Comparison of ENCODE assay signal across 1 cellular context in the genomic region with DNA sequence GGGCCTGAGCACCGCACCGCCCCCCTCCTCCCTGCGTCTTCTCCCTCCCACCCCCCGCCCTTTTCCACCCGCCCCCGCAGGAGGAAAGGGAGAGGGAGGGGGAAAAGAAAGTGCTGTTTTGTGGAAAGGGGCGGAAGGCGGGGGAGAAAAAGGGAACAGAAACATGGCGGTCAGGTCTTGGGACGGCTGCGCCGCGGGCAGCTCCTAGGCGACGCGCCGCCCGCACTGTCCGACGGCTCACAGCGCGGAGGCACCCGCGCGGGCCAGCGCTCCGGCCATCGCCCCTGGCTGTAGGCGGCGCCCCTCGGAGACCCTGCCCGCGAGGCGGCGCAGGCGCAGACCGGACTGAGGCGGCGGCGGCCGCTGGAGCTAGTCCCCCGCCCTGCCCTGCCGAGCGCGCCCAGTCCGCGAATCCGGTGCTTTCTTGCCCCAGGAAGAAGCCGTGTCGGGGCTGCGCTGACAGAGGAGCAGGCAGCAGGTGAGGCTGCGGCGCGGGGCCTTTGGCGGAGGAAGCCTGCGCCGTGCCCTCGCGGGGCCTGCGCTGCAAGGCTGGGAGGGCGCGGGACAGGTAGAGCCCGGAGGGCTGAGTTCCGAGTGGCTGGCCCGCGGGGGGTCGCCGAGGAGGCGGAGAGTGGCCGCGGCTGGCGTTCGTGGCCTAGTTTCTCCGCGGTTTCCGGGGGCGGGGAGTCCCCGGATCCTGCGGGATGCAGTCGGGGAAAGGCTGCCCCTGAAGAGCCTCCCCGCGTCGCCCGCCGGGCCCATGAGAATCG.
TF ChIP-seq lines count a peak whose summit lies in the region.

A gene (plus strand): TSS at position 338 of the 770 bp plus-strand sequence. CDS start 45,482 bp downstream, outside the sequence.

TF ChIP-seq in HepG2, 621 proteins besides CTCF, POLR2A, EP300 and RAD21 (continued from another document and continues in another):
- TF ChIP-seq ZNF629 (CRISPR knock-in tag; conservative IDR thresholded peaks at IDR 0.05), result peak; percentile 32; the same call in 1 of the 2 replicates
- no peak for TF ChIP-seq ZKSCAN8 (CRISPR knock-in tag; IDR thresholded peaks at IDR 0.05; ENCODE audit: borderline replicate concordance)
- no peak; the same call in 1 of the 2 replicates for TF ChIP-seq REPIN1 (CRISPR knock-in tag; IDR thresholded peaks at IDR 0.05; ENCODE audit: borderline replicate concordance, low read depth)
- 0 out of 2 replicates have a peak, but pooled peaks have one; percentile 66 for TF ChIP-seq MED13 (CRISPR knock-in tag; IDR thresholded peaks at IDR 0.05)
- TF ChIP-seq, protein P1, sequence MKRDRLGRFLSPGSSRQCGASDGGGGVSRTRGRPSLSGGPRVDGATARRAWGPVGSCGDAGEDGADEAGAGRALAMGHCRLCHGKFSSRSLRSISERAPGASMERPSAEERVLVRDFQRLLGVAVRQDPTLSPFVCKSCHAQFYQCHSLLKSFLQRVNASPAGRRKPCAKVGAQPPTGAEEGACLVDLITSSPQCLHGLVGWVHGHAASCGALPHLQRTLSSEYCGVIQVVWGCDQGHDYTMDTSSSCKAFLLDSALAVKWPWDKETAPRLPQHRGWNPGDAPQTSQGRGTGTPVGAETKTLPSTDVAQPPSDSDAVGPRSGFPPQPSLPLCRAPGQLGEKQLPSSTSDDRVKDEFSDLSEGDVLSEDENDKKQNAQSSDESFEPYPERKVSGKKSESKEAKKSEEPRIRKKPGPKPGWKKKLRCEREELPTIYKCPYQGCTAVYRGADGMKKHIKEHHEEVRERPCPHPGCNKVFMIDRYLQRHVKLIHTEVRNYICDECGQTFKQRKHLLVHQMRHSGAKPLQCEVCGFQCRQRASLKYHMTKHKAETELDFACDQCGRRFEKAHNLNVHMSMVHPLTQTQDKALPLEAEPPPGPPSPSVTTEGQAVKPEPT (CRISPR knock-in tag; IDR thresholded peaks at IDR 0.05; ENCODE audit: low read depth), result 0 out of 2 replicates have a peak, but pooled peaks have one; percentile 10
- peak; percentile 75; the same call in 1 of the 2 replicates for TF ChIP-seq ZNF619 (CRISPR knock-in tag; IDR thresholded peaks at IDR 0.05)
- TF ChIP-seq, protein P2, sequence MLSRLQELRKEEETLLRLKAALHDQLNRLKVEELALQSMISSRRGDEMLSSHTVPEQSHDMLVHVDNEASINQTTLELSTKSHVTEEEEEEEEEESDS (CRISPR knock-in tag; IDR thresholded peaks at IDR 0.05; ENCODE audit: borderline replicate concordance), result no peak
- peak; percentile 22; the same call in 1 of the 2 replicates for TF ChIP-seq NR2C2 (CRISPR knock-in tag; IDR thresholded peaks at IDR 0.05; ENCODE audit: borderline replicate concordance)
- 0 out of 2 replicates have a peak, but pooled peaks have one; percentile 63 for TF ChIP-seq ZNF713 (CRISPR knock-in tag; IDR thresholded peaks at IDR 0.05)
- TF ChIP-seq, protein P3, sequence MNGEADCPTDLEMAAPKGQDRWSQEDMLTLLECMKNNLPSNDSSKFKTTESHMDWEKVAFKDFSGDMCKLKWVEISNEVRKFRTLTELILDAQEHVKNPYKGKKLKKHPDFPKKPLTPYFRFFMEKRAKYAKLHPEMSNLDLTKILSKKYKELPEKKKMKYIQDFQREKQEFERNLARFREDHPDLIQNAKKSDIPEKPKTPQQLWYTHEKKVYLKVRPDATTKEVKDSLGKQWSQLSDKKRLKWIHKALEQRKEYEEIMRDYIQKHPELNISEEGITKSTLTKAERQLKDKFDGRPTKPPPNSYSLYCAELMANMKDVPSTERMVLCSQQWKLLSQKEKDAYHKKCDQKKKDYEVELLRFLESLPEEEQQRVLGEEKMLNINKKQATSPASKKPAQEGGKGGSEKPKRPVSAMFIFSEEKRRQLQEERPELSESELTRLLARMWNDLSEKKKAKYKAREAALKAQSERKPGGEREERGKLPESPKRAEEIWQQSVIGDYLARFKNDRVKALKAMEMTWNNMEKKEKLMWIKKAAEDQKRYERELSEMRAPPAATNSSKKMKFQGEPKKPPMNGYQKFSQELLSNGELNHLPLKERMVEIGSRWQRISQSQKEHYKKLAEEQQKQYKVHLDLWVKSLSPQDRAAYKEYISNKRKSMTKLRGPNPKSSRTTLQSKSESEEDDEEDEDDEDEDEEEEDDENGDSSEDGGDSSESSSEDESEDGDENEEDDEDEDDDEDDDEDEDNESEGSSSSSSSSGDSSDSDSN (CRISPR knock-in tag; IDR thresholded peaks at IDR 0.05), result peak; percentile 96
- TF ChIP-seq NR2F6 (IDR thresholded peaks at IDR 0.05), result no peak
- peak; percentile 18; the same call in 1 of the 2 replicates for TF ChIP-seq NR2F6 (CRISPR knock-in tag; IDR thresholded peaks at IDR 0.05)
- TF ChIP-seq MTA3 (CRISPR knock-in tag; IDR thresholded peaks at IDR 0.05), result no peak
- TF ChIP-seq BRD4 (CRISPR knock-in tag; IDR thresholded peaks at IDR 0.05), result peak; percentile 77; the same call in 1 of the 2 replicates
- no peak for TF ChIP-seq SMYD3 (CRISPR knock-in tag; IDR thresholded peaks at IDR 0.05)
- TF ChIP-seq U2AF1 (optimal IDR thresholded peaks at IDR 0.05; ENCODE audit: low read depth, low read length), result no peak
- 0 out of 2 replicates have a peak, but pooled peaks have one; percentile 29 for TF ChIP-seq MXD4 (CRISPR knock-in tag; IDR thresholded peaks at IDR 0.05)
- TF ChIP-seq ZNF333 (CRISPR knock-in tag; IDR thresholded peaks at IDR 0.05; ENCODE audit: borderline replicate concordance), result peak; percentile 78
- TF ChIP-seq, protein P4, sequence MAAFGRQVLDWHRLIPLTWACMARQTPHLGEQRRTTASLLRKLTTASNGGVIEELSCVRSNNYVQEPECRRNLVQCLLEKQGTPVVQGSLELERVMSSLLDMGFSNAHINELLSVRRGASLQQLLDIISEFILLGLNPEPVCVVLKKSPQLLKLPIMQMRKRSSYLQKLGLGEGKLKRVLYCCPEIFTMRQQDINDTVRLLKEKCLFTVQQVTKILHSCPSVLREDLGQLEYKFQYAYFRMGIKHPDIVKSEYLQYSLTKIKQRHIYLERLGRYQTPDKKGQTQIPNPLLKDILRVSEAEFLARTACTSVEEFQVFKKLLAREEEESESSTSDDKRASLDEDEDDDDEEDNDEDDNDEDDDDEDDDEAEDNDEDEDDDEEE (CRISPR knock-in tag; IDR thresholded peaks at IDR 0.05), result 0 out of 2 replicates have a peak, but pooled peaks have one; percentile 20
- TF ChIP-seq KMT2A (CRISPR knock-in tag; IDR thresholded peaks at IDR 0.05), result peak; percentile 91
- no peak for TF ChIP-seq RFXAP (CRISPR knock-in tag; IDR thresholded peaks at IDR 0.05; ENCODE audit: borderline replicate concordance)
- no peak; the same call in 1 of the 2 replicates for TF ChIP-seq SMAD9 (CRISPR knock-in tag; IDR thresholded peaks at IDR 0.05)
- no peak for TF ChIP-seq HNF4A (CRISPR knock-in tag; IDR thresholded peaks at IDR 0.05)
- TF ChIP-seq FOSL2 (CRISPR knock-in tag; IDR thresholded peaks at IDR 0.05), result peak; percentile 29; the same call in 1 of the 2 replicates
- peak; percentile 94 for TF ChIP-seq ZFX (CRISPR knock-in tag; IDR thresholded peaks at IDR 0.05; ENCODE audit: low read depth)
- peak; percentile 83 for TF ChIP-seq IKZF4 (CRISPR knock-in tag; IDR thresholded peaks at IDR 0.05; ENCODE audit: borderline replicate concordance, low read depth, not compliant biosample characterization)
- TF ChIP-seq KDM6A (CRISPR knock-in tag; IDR thresholded peaks at IDR 0.05; ENCODE audit: low read depth), result no peak
- TF ChIP-seq, protein P5, sequence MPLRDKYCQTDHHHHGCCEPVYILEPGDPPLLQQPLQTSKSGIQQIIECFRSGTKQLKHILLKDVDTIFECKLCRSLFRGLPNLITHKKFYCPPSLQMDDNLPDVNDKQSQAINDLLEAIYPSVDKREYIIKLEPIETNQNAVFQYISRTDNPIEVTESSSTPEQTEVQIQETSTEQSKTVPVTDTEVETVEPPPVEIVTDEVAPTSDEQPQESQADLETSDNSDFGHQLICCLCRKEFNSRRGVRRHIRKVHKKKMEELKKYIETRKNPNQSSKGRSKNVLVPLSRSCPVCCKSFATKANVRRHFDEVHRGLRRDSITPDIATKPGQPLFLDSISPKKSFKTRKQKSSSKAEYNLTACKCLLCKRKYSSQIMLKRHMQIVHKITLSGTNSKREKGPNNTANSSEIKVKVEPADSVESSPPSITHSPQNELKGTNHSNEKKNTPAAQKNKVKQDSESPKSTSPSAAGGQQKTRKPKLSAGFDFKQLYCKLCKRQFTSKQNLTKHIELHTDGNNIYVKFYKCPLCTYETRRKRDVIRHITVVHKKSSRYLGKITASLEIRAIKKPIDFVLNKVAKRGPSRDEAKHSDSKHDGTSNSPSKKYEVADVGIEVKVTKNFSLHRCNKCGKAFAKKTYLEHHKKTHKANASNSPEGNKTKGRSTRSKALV (CRISPR knock-in tag; IDR thresholded peaks at IDR 0.05), result peak; percentile 66
- TF ChIP-seq ZNF703 (CRISPR knock-in tag; IDR thresholded peaks at IDR 0.05; ENCODE audit: borderline replicate concordance), result no peak; the same call in 1 of the 2 replicates
- no peak for TF ChIP-seq ZMYM2 (CRISPR knock-in tag; IDR thresholded peaks at IDR 0.05)
- TF ChIP-seq, protein P6, sequence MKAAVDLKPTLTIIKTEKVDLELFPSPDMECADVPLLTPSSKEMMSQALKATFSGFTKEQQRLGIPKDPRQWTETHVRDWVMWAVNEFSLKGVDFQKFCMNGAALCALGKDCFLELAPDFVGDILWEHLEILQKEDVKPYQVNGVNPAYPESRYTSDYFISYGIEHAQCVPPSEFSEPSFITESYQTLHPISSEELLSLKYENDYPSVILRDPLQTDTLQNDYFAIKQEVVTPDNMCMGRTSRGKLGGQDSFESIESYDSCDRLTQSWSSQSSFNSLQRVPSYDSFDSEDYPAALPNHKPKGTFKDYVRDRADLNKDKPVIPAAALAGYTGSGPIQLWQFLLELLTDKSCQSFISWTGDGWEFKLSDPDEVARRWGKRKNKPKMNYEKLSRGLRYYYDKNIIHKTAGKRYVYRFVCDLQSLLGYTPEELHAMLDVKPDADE (CRISPR knock-in tag; IDR thresholded peaks at IDR 0.05), result peak; percentile 45; the same call in 1 of the 2 replicates
- 0 out of 2 replicates have a peak, but pooled peaks have one; percentile 10 for TF ChIP-seq ZNF549 (CRISPR knock-in tag; IDR thresholded peaks at IDR 0.05)
- peak; percentile 29; the same call in 1 of the 2 replicates for TF ChIP-seq ARID2 (CRISPR knock-in tag; IDR thresholded peaks at IDR 0.05; ENCODE audit: borderline replicate concordance)
- no peak for TF ChIP-seq ZNF674 (CRISPR knock-in tag; IDR thresholded peaks at IDR 0.05; ENCODE audit: low read depth)
- peak; percentile 50; the same call in 1 of the 2 replicates for TF ChIP-seq ELF3 (CRISPR knock-in tag; IDR thresholded peaks at IDR 0.05)
- 0 out of 2 replicates have a peak, but pooled peaks have one; percentile 13 for TF ChIP-seq MIER3 (CRISPR knock-in tag; IDR thresholded peaks at IDR 0.05; ENCODE audit: borderline replicate concordance)
- TF ChIP-seq, protein P7, sequence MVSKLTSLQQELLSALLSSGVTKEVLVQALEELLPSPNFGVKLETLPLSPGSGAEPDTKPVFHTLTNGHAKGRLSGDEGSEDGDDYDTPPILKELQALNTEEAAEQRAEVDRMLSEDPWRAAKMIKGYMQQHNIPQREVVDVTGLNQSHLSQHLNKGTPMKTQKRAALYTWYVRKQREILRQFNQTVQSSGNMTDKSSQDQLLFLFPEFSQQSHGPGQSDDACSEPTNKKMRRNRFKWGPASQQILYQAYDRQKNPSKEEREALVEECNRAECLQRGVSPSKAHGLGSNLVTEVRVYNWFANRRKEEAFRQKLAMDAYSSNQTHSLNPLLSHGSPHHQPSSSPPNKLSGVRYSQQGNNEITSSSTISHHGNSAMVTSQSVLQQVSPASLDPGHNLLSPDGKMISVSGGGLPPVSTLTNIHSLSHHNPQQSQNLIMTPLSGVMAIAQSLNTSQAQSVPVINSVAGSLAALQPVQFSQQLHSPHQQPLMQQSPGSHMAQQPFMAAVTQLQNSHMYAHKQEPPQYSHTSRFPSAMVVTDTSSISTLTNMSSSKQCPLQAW (CRISPR knock-in tag; IDR thresholded peaks at IDR 0.05), result no peak; the same call in 1 of the 2 replicates
- TF ChIP-seq ZNF496 (CRISPR knock-in tag; IDR thresholded peaks at IDR 0.05; ENCODE audit: insufficient replicate concordance), result no peak
- TF ChIP-seq HHEX (CRISPR knock-in tag; IDR thresholded peaks at IDR 0.05), result no peak
- TF ChIP-seq ZNF670 (CRISPR knock-in tag; IDR thresholded peaks at IDR 0.05; ENCODE audit: borderline replicate concordance), result peak; percentile 60; the same call in 1 of the 2 replicates
- TF ChIP-seq, protein P8, sequence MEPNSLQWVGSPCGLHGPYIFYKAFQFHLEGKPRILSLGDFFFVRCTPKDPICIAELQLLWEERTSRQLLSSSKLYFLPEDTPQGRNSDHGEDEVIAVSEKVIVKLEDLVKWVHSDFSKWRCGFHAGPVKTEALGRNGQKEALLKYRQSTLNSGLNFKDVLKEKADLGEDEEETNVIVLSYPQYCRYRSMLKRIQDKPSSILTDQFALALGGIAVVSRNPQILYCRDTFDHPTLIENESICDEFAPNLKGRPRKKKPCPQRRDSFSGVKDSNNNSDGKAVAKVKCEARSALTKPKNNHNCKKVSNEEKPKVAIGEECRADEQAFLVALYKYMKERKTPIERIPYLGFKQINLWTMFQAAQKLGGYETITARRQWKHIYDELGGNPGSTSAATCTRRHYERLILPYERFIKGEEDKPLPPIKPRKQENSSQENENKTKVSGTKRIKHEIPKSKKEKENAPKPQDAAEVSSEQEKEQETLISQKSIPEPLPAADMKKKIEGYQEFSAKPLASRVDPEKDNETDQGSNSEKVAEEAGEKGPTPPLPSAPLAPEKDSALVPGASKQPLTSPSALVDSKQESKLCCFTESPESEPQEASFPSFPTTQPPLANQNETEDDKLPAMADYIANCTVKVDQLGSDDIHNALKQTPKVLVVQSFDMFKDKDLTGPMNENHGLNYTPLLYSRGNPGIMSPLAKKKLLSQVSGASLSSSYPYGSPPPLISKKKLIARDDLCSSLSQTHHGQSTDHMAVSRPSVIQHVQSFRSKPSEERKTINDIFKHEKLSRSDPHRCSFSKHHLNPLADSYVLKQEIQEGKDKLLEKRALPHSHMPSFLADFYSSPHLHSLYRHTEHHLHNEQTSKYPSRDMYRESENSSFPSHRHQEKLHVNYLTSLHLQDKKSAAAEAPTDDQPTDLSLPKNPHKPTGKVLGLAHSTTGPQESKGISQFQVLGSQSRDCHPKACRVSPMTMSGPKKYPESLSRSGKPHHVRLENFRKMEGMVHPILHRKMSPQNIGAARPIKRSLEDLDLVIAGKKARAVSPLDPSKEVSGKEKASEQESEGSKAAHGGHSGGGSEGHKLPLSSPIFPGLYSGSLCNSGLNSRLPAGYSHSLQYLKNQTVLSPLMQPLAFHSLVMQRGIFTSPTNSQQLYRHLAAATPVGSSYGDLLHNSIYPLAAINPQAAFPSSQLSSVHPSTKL (CRISPR knock-in tag; IDR thresholded peaks at IDR 0.05), result peak; percentile 32; the same call in 1 of the 2 replicates
